In genomic region chr4:47217291-47217690, GRCh38 we compare ENCODE assay signal across 24 cellular contexts.
"Had no signal": no experiment of that assay in that cellular context is flagged by ENCODE, and none has a peak within 500 bp of the region (broad histone marks: within the 10 kb centered on the region; RNA-seq: fewer than 3 reads in every experiment).

No MANE protein-coding gene starts in this region.

- H3K36me3 ChIP-seq: neural progenitor cell, ovary, stomach, thoracic aorta, thyroid gland, tibial nerve, upper lobe of right lung, uterus had no signal

- H3K4me3 ChIP-seq: neural progenitor cell, ovary, psoas muscle, skin epidermis, stomach, thoracic aorta, thyroid gland, tibial nerve, upper lobe of right lung, uterus had no signal

- H2AFZ ChIP-seq: neural progenitor cell, parathyroid adenoma had no signal

- DNase-seq: naive thymus-derived CD4-positive, alpha-beta T cell; natural killer cell; occipital lobe; ovary; posterior cingulate gyrus; psoas muscle; right cardiac atrium; stimulated activated CD4-positive, alpha-beta T cell treated with anti-CD3 and anti-CD28 coated beads, Interleukin-15, amount 100 ng/mL, for 24 hours; stimulated activated CD4-positive, alpha-beta T cell treated with anti-CD3 and anti-CD28 coated beads, Interleukin-2, amount 100 ng/mL, for 24 hours; stimulated activated CD4-positive, alpha-beta T cell treated with anti-CD3 and anti-CD28 coated beads, Interleukin-2, amount 100 ng/mL, for 48 hours; stimulated activated CD4-positive, alpha-beta T cell treated with anti-CD3 and anti-CD28 coated beads, Interleukin-4, amount 100 ng/mL, for 24 hours; stimulated activated naive B cell treated with anti-CD40 and anti-IgM and Interleukin-4, amounts not matched to agents 10 μg/mL and 1 μg/mL and 100 μg/mL, for 72 hours; stimulated activated naive CD4-positive, alpha-beta T cell treated with Interleukin-2 at 50 U/mL for 16 hours; stomach; thyroid gland; upper lobe of right lung; uterus had no signal

- H3K9me3 ChIP-seq: ovary, psoas muscle, stomach, thoracic aorta, thyroid gland, tibial nerve, upper lobe of right lung, uterus had no signal

- H3K79me2 ChIP-seq: parathyroid adenoma had no signal

- H3K9ac ChIP-seq: neural progenitor cell, parathyroid adenoma had no signal

- H3K27me3 ChIP-seq: neural progenitor cell, ovary, stomach, thyroid gland, tibial nerve, upper lobe of right lung, uterus had no signal

- ATAC-seq: naive thymus-derived CD4-positive, alpha-beta T cell; natural killer cell; psoas muscle; right cardiac atrium; sciatic nerve; stimulated activated effector memory CD8-positive, alpha-beta T cell treated with anti-CD3 and anti-CD28 coated beads, Interleukin-12 subunit alpha, Interleukin-12 subunit beta, amount 100 ng/mL, for 72 hours; stimulated activated naive B cell treated with anti-CD40 and anti-IgM and Interleukin-4, amounts not matched to agents 10 μg/mL and 1 μg/mL and 100 μg/mL, for 72 hours; upper lobe of right lung had no signal

- H3K4me2 ChIP-seq: neural progenitor cell had no signal

- H3K4me1 ChIP-seq: neural progenitor cell, parathyroid adenoma, psoas muscle, stomach, thyroid gland, tibial nerve, upper lobe of right lung, uterus had no signal

- H3K27ac ChIP-seq: neural progenitor cell, ovary, parathyroid adenoma, psoas muscle, skin epidermis, stomach, thoracic aorta, thyroid gland, tibial nerve, upper lobe of right lung, uterus had no signal
